8 cellular contexts compared by ENCODE assay signal in genomic region chr9:37471942-37472679, GRCh38. TPM values are rescaled to one million over a fixed set of nuclear protein-coding genes. Genes with fewer than 3 reads are reported as not detected.
A peak's percentile ranks its signal among the peaks of the same experiment; 100 is the strongest.
DNase-seq lines count a peak whose midpoint lies in the region; ATAC-seq and TF ChIP-seq lines count a peak whose summit lies in the region.

No MANE protein-coding gene starts in this region.

- H3K9ac ChIP-seq in MM.1S (ENCODE audit: low read length): peak overlapping the region; percentile 36; the same call in 1 of the 2 replicates

- no peaks in the 10 kb centered on the region for H3K9me2 ChIP-seq in MM.1S (replicated peaks; ENCODE audit: insufficient read depth, low read length)

- H3F3A ChIP-seq in MM.1S (ENCODE audit: insufficient read depth, low read length): no peaks in the 10 kb centered on the region

- H3K9me3 ChIP-seq in MM.1S (replicated peaks; ENCODE audit: insufficient read depth, low read length): no peaks in the 10 kb centered on the region
- peaks cover 0 to 18% of the 10 kb centered on the region in 2 donors for H3K9me3 ChIP-seq in left lung
- no peaks in the 10 kb centered on the region for H3K9me3 ChIP-seq in testis

- intact Hi-C loops in left lung (cut with DNase I) (no loop called here), testis (cut with DNase I; ENCODE audit: low total_unique reads) (no loop called here)

- TF ChIP-seq CTCF in MM.1S (IDR thresholded peaks at IDR 0.05; ENCODE audit: low read length): no peak
- no peak for TF ChIP-seq CTCF in left lung (IDR thresholded peaks at IDR 0.05)
- no peak for TF ChIP-seq CTCF in testis (IDR thresholded peaks at IDR 0.05)

- H3K27me3 ChIP-seq in MM.1S (replicated peaks; ENCODE audit: insufficient read depth, low read length) (no peaks in the 10 kb centered on the region), left lung (no peaks in the 10 kb centered on the region), testis (no peaks in the 10 kb centered on the region)

- 23 to 30% methylated on average over 7 of the region's 7 CpGs for WGBS in testis, 2 donors

- ATAC-seq in left lung (peak; percentile 92), GM21515 (IDR thresholded peaks at IDR 0.05; ENCODE audit: unreplicated experiment) (no peak)

- H3K27ac ChIP-seq in MM.1S (ENCODE audit: low read length) (no peak overlapping the region), left lung (peak overlapping the region; percentile 83 to 84), testis (peak overlapping the region; percentile 76 to 78)

- H3K4me2 ChIP-seq in MM.1S (ENCODE audit: low read depth, low read length): peak overlapping the region; percentile 81

- no peaks in the 10 kb centered on the region for H3K79me2 ChIP-seq in MM.1S (ENCODE audit: low read length)

- no peaks in the 10 kb centered on the region for H3K36me3 ChIP-seq in MM.1S (replicated peaks; ENCODE audit: insufficient read depth, low read length)
- no peaks in the 10 kb centered on the region for H3K36me3 ChIP-seq in left lung
- no peaks in the 10 kb centered on the region for H3K36me3 ChIP-seq in testis (ENCODE audit: low read depth, missing control alignments)

- peak overlapping the region; percentile 67 for H2AFZ ChIP-seq in MM.1S (ENCODE audit: low read length)

- peak overlapping the region; percentile 57 for H3K4me3 ChIP-seq in MM.1S (ENCODE audit: low read length)
- peak overlapping the region in 1 of 2 donors; percentile 20 for H3K4me3 ChIP-seq in left lung
- peak overlapping the region in 1 of 2 donors; percentile 45 for H3K4me3 ChIP-seq in testis

- H4K20me1 ChIP-seq in MM.1S (ENCODE audit: insufficient read depth, low read length): no peaks in the 10 kb centered on the region

- H3K4me1 ChIP-seq in MM.1S (ENCODE audit: low read length) (0 out of 2 replicates have a peak, but pooled peaks cover 4% of the 10 kb centered on the region), left lung (no peaks in the 10 kb centered on the region), testis (peaks cover 8% of the 10 kb centered on the region)

- no peak for TF ChIP-seq POLR2A in testis (IDR thresholded peaks at IDR 0.05)

- DNase-seq in COLO829 (ENCODE audit: low spot score) (peak; percentile 86), MM.1S (no peak), cerebellar cortex (ENCODE audit: low spot score) (peak; percentile 90), left lung (no peak), testis (no peak), NCI-H1417 (lab: John Stamatoyannopoulos, UW) (no peak)
- no peak for DNase-seq in stimulated activated naive CD4-positive, alpha-beta T cell treated with Interleukin-2 at 50 U/mL for 16 hours (lab: John Stamatoyannopoulos, UW)

RNA-seq across cellular contexts. Expression of gene ZBTB5, which starts 6.9 kb away (rescaled TPM):
- total RNA-seq in left lung (1 to 10 TPM; 7.5 to 9.8 TPM), testis (10 to 100 TPM; 28.4 to 33.8 TPM)
- polyA plus RNA-seq in testis (ENCODE audit: insufficient read depth, low read depth, low replicate concordance): 20.4 TPM

RNA-seq across cellular contexts. Expression of gene POLR1E, which starts 13.6 kb away (rescaled TPM):
- 10 to 100 TPM; 14.3 to 21.3 TPM for total RNA-seq in left lung
- total RNA-seq in testis: 10 to 100 TPM; 18.6 to 23.8 TPM
- 20.6 TPM for polyA plus RNA-seq in testis (ENCODE audit: insufficient read depth, low read depth, low replicate concordance)

RNA-seq across cellular contexts. Expression of gene GRHPR, which starts 49.6 kb away (rescaled TPM):
- 10 to 100 TPM; 75.2 to 79.6 TPM for total RNA-seq in left lung
- 100 to 1,000 TPM; 195 to 262 TPM for total RNA-seq in testis
- polyA plus RNA-seq in testis (ENCODE audit: insufficient read depth, low read depth, low replicate concordance): 130 TPM

Comparison
In these comparisons a context has a peak if more than half of its experiments do, and no peak if none do; other contexts are left out.
1. DNase-seq: peak in COLO829 (single experiment) and cerebellar cortex (single experiment); none in MM.1S (single experiment), left lung (0 of 2), testis (single experiment), stimulated activated naive CD4-positive, alpha-beta T cell treated with Interleukin-2 at 50 U/mL for 16 hours (single experiment) and NCI-H1417 (0 of 3).